1 cellular context compared by ENCODE assay signal in the genomic region with DNA sequence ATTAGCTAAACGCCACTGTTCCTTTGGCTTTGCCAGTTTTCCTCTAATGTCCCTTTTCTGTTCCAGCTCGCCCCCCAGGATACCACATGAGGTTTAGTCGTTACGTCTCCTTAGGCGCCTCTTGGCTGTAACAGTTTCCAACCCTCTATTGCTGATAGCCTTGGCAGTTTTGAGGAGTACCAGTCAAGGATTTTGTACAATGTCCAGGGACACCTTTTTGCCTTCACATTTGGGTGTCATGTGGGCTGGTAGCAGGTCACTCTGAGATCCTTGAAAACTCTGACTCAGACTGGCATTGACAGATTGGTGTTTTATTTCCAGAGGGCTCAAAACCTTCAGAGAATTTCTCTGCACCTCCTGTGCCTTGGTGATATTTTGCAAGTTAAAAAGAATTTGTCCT.
TF ChIP-seq lines count a peak whose summit lies in the region.

No MANE protein-coding gene starts in this region.

TF ChIP-seq in GM23338, 12 proteins besides CTCF, POLR2A, EP300 and RAD21 (continued from another document):
- TF ChIP-seq, protein P1, sequence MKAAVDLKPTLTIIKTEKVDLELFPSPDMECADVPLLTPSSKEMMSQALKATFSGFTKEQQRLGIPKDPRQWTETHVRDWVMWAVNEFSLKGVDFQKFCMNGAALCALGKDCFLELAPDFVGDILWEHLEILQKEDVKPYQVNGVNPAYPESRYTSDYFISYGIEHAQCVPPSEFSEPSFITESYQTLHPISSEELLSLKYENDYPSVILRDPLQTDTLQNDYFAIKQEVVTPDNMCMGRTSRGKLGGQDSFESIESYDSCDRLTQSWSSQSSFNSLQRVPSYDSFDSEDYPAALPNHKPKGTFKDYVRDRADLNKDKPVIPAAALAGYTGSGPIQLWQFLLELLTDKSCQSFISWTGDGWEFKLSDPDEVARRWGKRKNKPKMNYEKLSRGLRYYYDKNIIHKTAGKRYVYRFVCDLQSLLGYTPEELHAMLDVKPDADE (IDR thresholded peaks at IDR 0.05): no peak
- TF ChIP-seq ZNF331 (CRISPR knock-in tag; IDR thresholded peaks at IDR 0.05; ENCODE audit: low read depth): no peak
